ENCODE assay signal across 1 cellular context in genomic region chr5:139814704-139815280, GRCh38.
TF ChIP-seq lines count a peak whose summit lies in the region.

No MANE protein-coding gene starts in this region.

TF ChIP-seq in GM23338, 12 proteins besides CTCF, POLR2A, EP300 and RAD21 (continued from another document):
- TF ChIP-seq, protein P1, sequence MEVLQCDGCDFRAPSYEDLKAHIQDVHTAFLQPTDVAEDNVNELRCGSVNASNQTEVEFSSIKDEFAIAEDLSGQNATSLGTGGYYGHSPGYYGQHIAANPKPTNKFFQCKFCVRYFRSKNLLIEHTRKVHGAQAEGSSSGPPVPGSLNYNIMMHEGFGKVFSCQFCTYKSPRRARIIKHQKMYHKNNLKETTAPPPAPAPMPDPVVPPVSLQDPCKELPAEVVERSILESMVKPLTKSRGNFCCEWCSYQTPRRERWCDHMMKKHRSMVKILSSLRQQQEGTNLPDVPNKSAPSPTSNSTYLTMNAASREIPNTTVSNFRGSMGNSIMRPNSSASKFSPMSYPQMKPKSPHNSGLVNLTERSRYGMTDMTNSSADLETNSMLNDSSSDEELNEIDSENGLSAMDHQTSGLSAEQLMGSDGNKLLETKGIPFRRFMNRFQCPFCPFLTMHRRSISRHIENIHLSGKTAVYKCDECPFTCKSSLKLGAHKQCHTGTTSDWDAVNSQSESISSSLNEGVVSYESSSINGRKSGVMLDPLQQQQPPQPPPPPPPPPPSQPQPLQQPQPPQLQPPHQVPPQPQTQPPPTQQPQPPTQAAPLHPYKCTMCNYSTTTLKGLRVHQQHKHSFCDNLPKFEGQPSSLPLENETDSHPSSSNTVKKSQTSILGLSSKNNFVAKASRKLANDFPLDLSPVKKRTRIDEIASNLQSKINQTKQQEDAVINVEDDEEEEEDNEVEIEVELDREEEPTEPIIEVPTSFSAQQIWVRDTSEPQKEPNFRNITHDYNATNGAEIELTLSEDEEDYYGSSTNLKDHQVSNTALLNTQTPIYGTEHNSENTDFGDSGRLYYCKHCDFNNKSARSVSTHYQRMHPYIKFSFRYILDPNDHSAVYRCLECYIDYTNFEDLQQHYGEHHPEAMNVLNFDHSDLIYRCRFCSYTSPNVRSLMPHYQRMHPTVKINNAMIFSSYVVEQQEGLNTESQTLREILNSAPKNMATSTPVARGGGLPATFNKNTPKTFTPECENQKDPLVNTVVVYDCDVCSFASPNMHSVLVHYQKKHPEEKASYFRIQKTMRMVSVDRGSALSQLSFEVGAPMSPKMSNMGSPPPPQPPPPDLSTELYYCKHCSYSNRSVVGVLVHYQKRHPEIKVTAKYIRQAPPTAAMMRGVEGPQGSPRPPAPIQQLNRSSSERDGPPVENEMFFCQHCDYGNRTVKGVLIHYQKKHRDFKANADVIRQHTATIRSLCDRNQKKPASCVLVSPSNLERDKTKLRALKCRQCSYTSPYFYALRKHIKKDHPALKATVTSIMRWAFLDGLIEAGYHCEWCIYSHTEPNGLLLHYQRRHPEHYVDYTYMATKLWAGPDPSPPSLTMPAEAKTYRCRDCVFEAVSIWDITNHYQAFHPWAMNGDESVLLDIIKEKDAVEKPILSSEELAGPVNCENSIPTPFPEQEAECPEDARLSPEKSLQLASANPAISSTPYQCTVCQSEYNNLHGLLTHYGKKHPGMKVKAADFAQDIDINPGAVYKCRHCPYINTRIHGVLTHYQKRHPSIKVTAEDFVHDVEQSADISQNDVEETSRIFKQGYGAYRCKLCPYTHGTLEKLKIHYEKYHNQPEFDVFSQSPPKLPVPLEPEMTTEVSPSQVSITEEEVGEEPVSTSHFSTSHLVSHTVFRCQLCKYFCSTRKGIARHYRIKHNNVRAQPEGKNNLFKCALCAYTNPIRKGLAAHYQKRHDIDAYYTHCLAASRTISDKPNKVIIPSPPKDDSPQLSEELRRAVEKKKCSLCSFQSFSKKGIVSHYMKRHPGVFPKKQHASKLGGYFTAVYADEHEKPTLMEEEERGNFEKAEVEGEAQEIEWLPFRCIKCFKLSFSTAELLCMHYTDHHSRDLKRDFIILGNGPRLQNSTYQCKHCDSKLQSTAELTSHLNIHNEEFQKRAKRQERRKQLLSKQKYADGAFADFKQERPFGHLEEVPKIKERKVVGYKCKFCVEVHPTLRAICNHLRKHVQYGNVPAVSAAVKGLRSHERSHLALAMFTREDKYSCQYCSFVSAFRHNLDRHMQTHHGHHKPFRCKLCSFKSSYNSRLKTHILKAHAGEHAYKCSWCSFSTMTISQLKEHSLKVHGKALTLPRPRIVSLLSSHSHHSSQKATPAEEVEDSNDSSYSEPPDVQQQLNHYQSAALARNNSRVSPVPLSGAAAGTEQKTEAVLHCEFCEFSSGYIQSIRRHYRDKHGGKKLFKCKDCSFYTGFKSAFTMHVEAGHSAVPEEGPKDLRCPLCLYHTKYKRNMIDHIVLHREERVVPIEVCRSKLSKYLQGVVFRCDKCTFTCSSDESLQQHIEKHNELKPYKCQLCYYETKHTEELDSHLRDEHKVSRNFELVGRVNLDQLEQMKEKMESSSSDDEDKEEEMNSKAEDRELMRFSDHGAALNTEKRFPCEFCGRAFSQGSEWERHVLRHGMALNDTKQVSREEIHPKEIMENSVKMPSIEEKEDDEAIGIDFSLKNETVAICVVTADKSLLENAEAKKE (CRISPR knock-in tag; IDR thresholded peaks at IDR 0.05): no peak
- no peak for TF ChIP-seq ZNF114 (CRISPR knock-in tag; IDR thresholded peaks at IDR 0.05)
- no peak for TF ChIP-seq EZH2 (IDR thresholded peaks at IDR 0.05; ENCODE audit: low read depth, unreplicated experiment)
